ENCODE assay signal across 33 cellular contexts in genomic region chr4:67973608-67974007, GRCh38. TPM values are rescaled to one million over a fixed set of nuclear protein-coding genes. Genes with fewer than 3 reads are reported as not detected.
"Had no signal": no experiment of that assay in that cellular context is flagged by ENCODE, and none has a peak within 500 bp of the region (broad histone marks: within the 10 kb centered on the region; RNA-seq: fewer than 3 reads in every experiment).

No MANE protein-coding gene starts in this region.

- ATAC-seq: esophagus mucosa; gastrocnemius medialis; heart right ventricle; left cardiac atrium; left lung; left ventricle myocardium superior; naive thymus-derived CD4-positive, alpha-beta T cell had no signal

- H3K4me3 Mint-ChIP-seq: memory B cell; naive thymus-derived CD4-positive, alpha-beta T cell had no signal

- DNase-seq: dermis blood vessel endothelial cell; dorsolateral prefrontal cortex; effector CD4-positive, alpha-beta T cell; effector memory CD4-positive, alpha-beta T cell; erythroblast; esophagus squamous epithelium; foreskin fibroblast; foreskin melanocyte; gastrocnemius medialis; glutamatergic neuron; head of caudate nucleus; heart right ventricle; hippocampal formation; left cardiac atrium; left lung; left ventricle myocardium superior; mammary epithelial cell; mesendoderm; midbrain; naive thymus-derived CD4-positive, alpha-beta T cell had no signal

- H3K9me3 ChIP-seq: esophagus squamous epithelium, gastrocnemius medialis had no signal

- FAIRE-seq: endometrium, islet of Langerhans, keratinocyte had no signal

- H3K4me1 Mint-ChIP-seq: memory B cell; naive thymus-derived CD4-positive, alpha-beta T cell had no signal

- H3K27ac Mint-ChIP-seq: memory B cell; naive thymus-derived CD4-positive, alpha-beta T cell had no signal

- H3K4me1 ChIP-seq: esophagus squamous epithelium, gastrocnemius medialis, heart right ventricle, left lung had no signal

- H3K4me3 ChIP-seq: coronary artery, dorsolateral prefrontal cortex, esophagus squamous epithelium, gastrocnemius medialis, heart right ventricle, left lung, lung had no signal

- H3K36me3 ChIP-seq: esophagus squamous epithelium, gastrocnemius medialis, heart right ventricle, left lung had no signal

- H3K27me3 ChIP-seq: dorsolateral prefrontal cortex, esophagus squamous epithelium, gastrocnemius medialis, heart right ventricle, left lung had no signal

- H3K27ac ChIP-seq: coronary artery, dorsolateral prefrontal cortex, epithelial cell of prostate, esophagus squamous epithelium, gastrocnemius medialis, heart right ventricle, left lung had no signal

RNA-seq across cellular contexts. Expression of gene TMPRSS11A, which starts 10.3 kb away (rescaled TPM):
- total RNA-seq: dorsolateral prefrontal cortex; gastrocnemius medialis; glomerular endothelial cell; heart right ventricle; kidney epithelial cell; left cardiac atrium; left lung; left ventricle myocardium superior; lower leg skin; lung; mammary epithelial cell; mononuclear cell; mucosa of gallbladder; naive thymus-derived CD4-positive, alpha-beta T cell had no signal
- polyA plus RNA-seq: lung; mammary epithelial cell; naive thymus-derived CD4-positive, alpha-beta T cell had no signal
